Comparison of ENCODE assay signal across 8 cellular contexts in genomic region chr5:43039115-43039467, GRCh38. TPM values are rescaled to one million over a fixed set of nuclear protein-coding genes. Genes with fewer than 3 reads are reported as not detected.
A peak's percentile ranks its signal among the peaks of the same experiment; 100 is the strongest.
DNase-seq lines count a peak whose midpoint lies in the region; ATAC-seq, FAIRE-seq and TF ChIP-seq lines count a peak whose summit lies in the region.

No MANE protein-coding gene starts in this region.

- H3K79me1 ChIP-seq in mesenchymal stem cell (replicated peaks; ENCODE audit: low read length, poor library complexity, severe bottlenecking): peaks cover 21% of the 10 kb centered on the region

- no peaks in the 10 kb centered on the region for H4K20me1 ChIP-seq in K562 (replicated peaks; ENCODE audit: control insufficient read depth, insufficient read depth, low read length)

- TF ChIP-seq RAD21 in K562 (CRISPR knock-in tag; conservative IDR thresholded peaks at IDR 0.05 in 1 of 2, IDR thresholded peaks at IDR 0.05 in 1 of 2): no peak

- peak overlapping the region in 1 of 2 experiments; percentile 67 for H3K18ac ChIP-seq in mesenchymal stem cell (ENCODE audit: low read depth in 1 of 2, low read length in 2 of 2)

- H3K4me3 ChIP-seq in heart right ventricle (peak overlapping the region; percentile 47 to 73 (median 67)), K562 (peak overlapping the region; percentile 49), mesenchymal stem cell (ENCODE audit: insufficient read depth in 1 of 2, low read depth in 1 of 2, low read length in 2 of 2) (peak overlapping the region; percentile 56 to 89), upper lobe of right lung (peak overlapping the region; percentile 73)

- no peak overlapping the region for H2BK12ac ChIP-seq in mesenchymal stem cell (ENCODE audit: low read length in 2 of 2)

- FAIRE-seq in K562 (lab: Jason Lieb, UNC): no peak

- peak overlapping the region; percentile 93 for H2AFZ ChIP-seq in K562 (ENCODE audit: low read depth, low read length)
- no peak overlapping the region for H2AFZ ChIP-seq in mesenchymal stem cell (ENCODE audit: low read depth, low read length)

- no peak for TF ChIP-seq CTCF in heart right ventricle (IDR thresholded peaks at IDR 0.05)
- no peak for TF ChIP-seq CTCF in K562 (IDR thresholded peaks at IDR 0.05 in 2 of 3, conservative IDR thresholded peaks at IDR 0.05 in 1 of 3; ENCODE audit: insufficient read depth in 2 of 3, low read depth in 1 of 3, low read length in 3 of 3)
- no peak for TF ChIP-seq CTCF in upper lobe of right lung (IDR thresholded peaks at IDR 0.05)

- peaks cover 82% of the 10 kb centered on the region for H3K79me2 ChIP-seq in K562 (ENCODE audit: control insufficient read depth, insufficient read depth, low read length)

- no peak overlapping the region for H2BK120ac ChIP-seq in mesenchymal stem cell (ENCODE audit: low read depth, low read length)

- CTCF ChIA-PET in K562 (lab: Yijun Ruan, JAX; ENCODE audit: low intra/inter-chr PET ratio): interaction anchor here (1.0 to 3.1 kb wide), 10 partner anchors 25 to 351 kb away, joined by 3 to 20 read pairs (median 6); no protein-coding TSS in a partner anchor

- no TSS peak for BruUV-seq in K562 (replicated peaks; lab: Mats Ljungman, UMichigan)

- POLR2A ChIA-PET in K562 (lab: Yijun Ruan, JAX): interaction anchor here (1.3 to 2.5 kb wide), 3 partner anchors 25 to 47 kb away, joined by 3 to 10 read pairs (median 7); no protein-coding TSS in a partner anchor

- TF ChIP-seq POLR2A in K562 (conservative IDR thresholded peaks at IDR 0.05): no peak

- no peak overlapping the region for H3K14ac ChIP-seq in mesenchymal stem cell (ENCODE audit: low read length in 2 of 2)

- 33% methylated on average over 6 of the region's 6 CpGs for WGBS in heart right ventricle, 2 donors
- WGBS in K562 (ENCODE audit: insufficient coverage, low coverage, missing lambda C conversion rate): 15% methylated on average over 6 of the region's 6 CpGs
- 0% methylated on average over 1 of the region's 6 CpGs for WGBS in mesenchymal stem cell

- TF ChIP-seq EP300 in K562 (IDR thresholded peaks at IDR 0.05; ENCODE audit: low read length): no peak

- peak overlapping the region in 1 of 2 experiments; percentile 72 for H3K4ac ChIP-seq in mesenchymal stem cell (ENCODE audit: low read depth in 1 of 2, low read length in 2 of 2)

- H3K36me3 ChIP-seq in heart right ventricle (peaks cover 0 to 7% (median 0%) of the 10 kb centered on the region in 9 donors), K562 (ENCODE audit: control insufficient read depth, insufficient read depth, low read length) (peaks cover under 1% of the 10 kb centered on the region; the same call in 1 of the 3 replicates), mesenchymal stem cell (ENCODE audit: control insufficient read depth in 1 of 2, insufficient read depth in 2 of 2, low read depth in 1 of 2, low read length in 2 of 2) (no peaks in the 10 kb centered on the region), upper lobe of right lung (no peaks in the 10 kb centered on the region)

- H2BK15ac ChIP-seq in mesenchymal stem cell (ENCODE audit: low read depth, poor library complexity, severe bottlenecking): no peak overlapping the region

- H3K27me3 ChIP-seq in heart right ventricle (peaks cover 0 to 76% (median 31%) of the 10 kb centered on the region in 7 donors), K562 (ENCODE audit: control insufficient read depth in 2 of 2, insufficient read depth in 2 of 2, low read length in 2 of 2) (no peaks in the 10 kb centered on the region), mesenchymal stem cell (ENCODE audit: control insufficient read depth in 1 of 2, insufficient read depth in 1 of 2, low read length in 2 of 2) (no peaks in the 10 kb centered on the region), upper lobe of right lung (peaks cover 26% of the 10 kb centered on the region)

- H3K4me1 ChIP-seq in heart right ventricle: peaks cover 0 to 77% (median 22%) of the 10 kb centered on the region in 9 donors
- peaks cover 3 to 37% of the 10 kb centered on the region in 2 experiments; a peak in 4 of 5 replicates for H3K4me1 ChIP-seq in K562 (replicated peaks in 1 of 2; ENCODE audit: control insufficient read depth in 2 of 2, insufficient read depth in 2 of 2, low read length in 2 of 2)
- peaks cover 12% of the 10 kb centered on the region for H3K4me1 ChIP-seq in mesenchymal stem cell (ENCODE audit: control insufficient read depth, insufficient read depth, low read depth, low read length)
- H3K4me1 ChIP-seq in upper lobe of right lung: no peaks in the 10 kb centered on the region

- H3K9ac ChIP-seq in K562 (ENCODE audit: insufficient read depth in 1 of 2, low read depth in 2 of 2, low read length in 2 of 2) (peak overlapping the region; percentile 88 to 90), mesenchymal stem cell (ENCODE audit: low read length) (peak overlapping the region; percentile 99)

- no peak overlapping the region for H4K91ac ChIP-seq in mesenchymal stem cell (ENCODE audit: low read length)

- DNase-seq in heart right ventricle (no peak), left cardiac atrium (no peak), K562 (ENCODE audit: extremely low read depth in 1 of 4, low spot score in 3 of 4) (no peak), mesenchymal stem cell (no peak), upper lobe of right lung (no peak), GF-D8 (lab: John Stamatoyannopoulos, UW) (no peak), activated gamma-delta T cell treated with Interleukin-2 at 50 U/mL for 16 hours (no peak)
- no peak for DNase-seq in stimulated activated CD8-positive, alpha-beta memory T cell treated with anti-CD3 and anti-CD28 coated beads, Interleukin-4, amount 100 ng/mL, for 48 hours

- H4K8ac ChIP-seq in mesenchymal stem cell (ENCODE audit: low read length): no peak overlapping the region

- intact Hi-C loops in heart right ventricle (cut with DNase I): loop anchor here in 2 of 10 donors (2.0 kb wide), 3 partner anchors 20 to 44 kb away; no protein-coding TSS in a partner anchor
- intact Hi-C loops in left cardiac atrium (cut with DNase I): loop anchor here in 1 of 2 donors (1.0 kb wide), 1 partner anchor 19 kb away; no protein-coding TSS in a partner anchor
- intact Hi-C loops in K562 (cut with micrococcal nuclease): no loop called here
- intact Hi-C loops in upper lobe of right lung (cut with DNase I): no loop called here

- no peak overlapping the region for H2AK5ac ChIP-seq in mesenchymal stem cell (ENCODE audit: low read length, severe bottlenecking)

- H3K27ac ChIP-seq in heart right ventricle (peak overlapping the region; percentile 93 to 98 (median 96)), K562 (ENCODE audit: extremely low read depth, low read depth, low read length) (peak overlapping the region; percentile 94), mesenchymal stem cell (ENCODE audit: low read length, poor library complexity, severe bottlenecking) (peak overlapping the region; percentile 79), upper lobe of right lung (peak overlapping the region; percentile 100)

- no peak overlapping the region for H3K23ac ChIP-seq in mesenchymal stem cell (ENCODE audit: low read length in 2 of 2)

- H2BK5ac ChIP-seq in mesenchymal stem cell (ENCODE audit: low read depth, low read length, poor library complexity, severe bottlenecking): no peak overlapping the region

- H3K9me1 ChIP-seq in K562 (ENCODE audit: control insufficient read depth, insufficient read depth, low read length): no peaks in the 10 kb centered on the region

- in situ Hi-C loops in K562 (cut with MboI): no loop called here

- no peak for ATAC-seq in heart right ventricle
- no peak for ATAC-seq in left cardiac atrium
- ATAC-seq in K562: no peak
- ATAC-seq in upper lobe of right lung: no peak

- H3K9me3 ChIP-seq in heart right ventricle (no peaks in the 10 kb centered on the region), K562 (replicated peaks; ENCODE audit: control insufficient read depth, insufficient read depth, low read depth, low read length) (no peaks in the 10 kb centered on the region; the same call in 1 of the 2 replicates), mesenchymal stem cell (ENCODE audit: control insufficient read depth, low read length) (no peaks in the 10 kb centered on the region), upper lobe of right lung (no peaks in the 10 kb centered on the region)

- peak overlapping the region; percentile 91 for H3K4me2 ChIP-seq in K562 (ENCODE audit: insufficient read depth, low read length)
- peak overlapping the region; percentile 85 for H3K4me2 ChIP-seq in mesenchymal stem cell (ENCODE audit: low read length, poor library complexity, severe bottlenecking)

TF ChIP-seq in K562, 482 proteins besides CTCF, POLR2A, EP300 and RAD21 (continues in another document):
- TF ChIP-seq CBFB (CRISPR knock-in tag; IDR thresholded peaks at IDR 0.05) (no peak), TSC22D4 (tag; IDR thresholded peaks at IDR 0.05) (no peak), IRF1 (CRISPR knock-in tag; IDR thresholded peaks at IDR 0.05; ENCODE audit: borderline replicate concordance) (no peak)

RNA-seq across cellular contexts. Expression of gene ANXA2R, which starts 1.0 kb away (rescaled TPM):
- total RNA-seq in heart right ventricle (1 to 10 TPM in 4 of 10 donors, under 1 TPM in 6; 0.42 to 1.8 (median 0.87) TPM), left cardiac atrium (1 to 10 TPM; 1.6 to 1.9 TPM), K562 (2014; rRNA removed) (3.4 and 3.5 TPM in 2 replicates), K562 (2014; rRNA removed; fragmentation: Illumina TruSeq; extraction: Trizol) (2.8 and 3.4 TPM in 2 replicates), K562 (2015; rRNA removed; fragmentation: Illumina TruSeq; extraction: Trizol) (3.4 and 3.5 TPM in 2 replicates), K562 (2021) (3.9 and 4.3 TPM in 2 replicates), upper lobe of right lung (4.8 TPM)
- polyA plus RNA-seq in heart right ventricle (1 to 10 TPM; 2.4 to 3.4 TPM), K562 (2011; rRNA removed) (2.3 and 2.7 TPM in 2 replicates), K562 (2014; fragmentation: Illumina TruSeq; extraction: Trizol) (2.3 and 3.4 TPM in 2 replicates), K562 (2014; fragmentation: Nextera tagmentation; extraction: Ambion mirVana) (1 to 10 TPM; 2.1 to 3.5 TPM), K562 (2014; rRNA removed) (4.8 and 7.5 TPM in 2 replicates)
- 22.1 and 27.2 TPM in 2 replicates for total RNA-seq in K562 (2011; cell fraction: chromatin; rRNA removed; ENCODE audit: low replicate concordance)
- 17.0 and 20.7 TPM in 2 replicates for total RNA-seq in K562 (2011; cell fraction: nucleolus; rRNA removed)
- total RNA-seq in K562 (2011; cell fraction: nucleoplasm; rRNA removed): 21.3 and 21.4 TPM in 2 replicates
- polyA plus RNA-seq in K562 (2011; cell fraction: cytosol; rRNA removed): 2.6 and 3.1 TPM in 2 replicates
- polyA plus RNA-seq in K562 (2011; cell fraction: nucleus; rRNA removed): 6.1 and 8.3 TPM in 2 replicates
- polyA plus RNA-seq in K562 (2012): 3.4 and 6.0 TPM in 2 replicates
- polyA minus RNA-seq in K562 (2011; rRNA and poly(A)+ RNA removed): 5.8 and 6.1 TPM in 2 replicates
- polyA minus RNA-seq in K562 (2011; cell fraction: cytosol; rRNA and poly(A)+ RNA removed): 0.48 and 1.8 TPM in 2 replicates
- polyA minus RNA-seq in K562 (2011; cell fraction: nucleus; rRNA and poly(A)+ RNA removed): 15.4 and 18.3 TPM in 2 replicates
- polyA plus RNA-seq in mesenchymal stem cell (2013, experiment 1 of 2): 1.8 TPM
- 1.8 TPM for polyA plus RNA-seq in mesenchymal stem cell (2013, experiment 2 of 2)
